13 cellular contexts compared by ENCODE assay signal in genomic region chr6:10033223-10033829, GRCh38.
DNase-seq lines count a peak whose midpoint lies in the region; ATAC-seq and TF ChIP-seq lines count a peak whose summit lies in the region.
"Had no signal": no experiment of that assay in that cellular context is flagged by ENCODE, and none has a peak within 500 bp of the region (broad histone marks: within the 10 kb centered on the region; RNA-seq: fewer than 3 reads in every experiment).

No MANE protein-coding gene starts in this region.

- no peaks in the 10 kb centered on the region for H3K27me3 ChIP-seq in upper lobe of left lung
- H3K27me3 ChIP-seq: cardiac muscle cell had no signal

- TF ChIP-seq EP300 in upper lobe of left lung (IDR thresholded peaks at IDR 0.05): no peak

- DNase-seq in AG10803 (ENCODE audit: low read depth) (peak; percentile 1), HuH-7 (ENCODE audit: low spot score) (peak; percentile 8), OCI-M1 (lab: John Stamatoyannopoulos, UW) (peak; percentile 10), iPS-NIHi7 (ENCODE audit: extremely low spot score) (peak; percentile 12), HEK293T (ENCODE audit: extremely low spot score) (no peak), upper lobe of left lung (no peak)
- DNase-seq in stimulated activated CD4-positive, alpha-beta T cell treated with anti-CD3 and anti-CD28 coated beads, Interleukin-4, amount 100 ng/mL, for 24 hours: no peak
- DNase-seq: C1 segment of cervical spinal cord, NCI-H82, tibial artery had no signal

- 31 to 32% methylated on average over 10 of the region's 10 CpGs for WGBS in upper lobe of left lung, 2 donors

- no peaks in the 10 kb centered on the region for H3K36me3 ChIP-seq in upper lobe of left lung
- H3K36me3 ChIP-seq: cardiac muscle cell, prostate gland, tibial artery had no signal

- H3K27ac ChIP-seq in upper lobe of left lung: no peak overlapping the region
- H3K27ac ChIP-seq: cardiac muscle cell, prostate gland, tibial artery had no signal

- H3K9me3 ChIP-seq in upper lobe of left lung: no peaks in the 10 kb centered on the region
- H3K9me3 ChIP-seq: prostate gland, tibial artery had no signal

- POLR2A ChIA-PET in HEK293T (lab: Yijun Ruan, JAX): interaction anchor here (0.6 to 1.2 kb wide), 2 partner anchors 280 to 381 kb away, joined by 3 read pairs; no protein-coding TSS in a partner anchor

- ATAC-seq in upper lobe of left lung (ENCODE audit: low FRiP score in 2 of 2) (no peak), HG02884 (IDR thresholded peaks at IDR 0.05; ENCODE audit: unreplicated experiment) (no peak)

- TF ChIP-seq CTCF in AG10803 (conservative IDR thresholded peaks at IDR 0.05; ENCODE audit: low read length) (no peak), upper lobe of left lung (IDR thresholded peaks at IDR 0.05) (no peak)

- no peak for TF ChIP-seq POLR2A in upper lobe of left lung (IDR thresholded peaks at IDR 0.05)

- H3K4me3 ChIP-seq in AG10803 (ENCODE audit: low read length) (no peak overlapping the region), upper lobe of left lung (no peak overlapping the region)
- H3K4me3 ChIP-seq: cardiac muscle cell, prostate gland, tibial artery had no signal

- peaks cover 0 to 5% (median 2%) of the 10 kb centered on the region in 4 donors for H3K4me1 ChIP-seq in upper lobe of left lung
- H3K4me1 ChIP-seq: prostate gland, tibial artery had no signal

- CTCF ChIA-PET in HEK293T (lab: Yijun Ruan, JAX): no interaction called here

TF ChIP-seq in HEK293T, 16 proteins besides CTCF, POLR2A, EP300 and RAD21:
- TF ChIP-seq ARNT (IDR thresholded peaks at IDR 0.05): no peak
- no peak for TF ChIP-seq HDGF (IDR thresholded peaks at IDR 0.05; ENCODE audit: borderline replicate concordance)
- TF ChIP-seq ELF4 (IDR thresholded peaks at IDR 0.05): no peak
- no peak for TF ChIP-seq CTBP1 (IDR thresholded peaks at IDR 0.05; ENCODE audit: borderline replicate concordance)
- no peak for TF ChIP-seq ZNF384 (IDR thresholded peaks at IDR 0.05)
- no peak for TF ChIP-seq L3MBTL2 (conservative IDR thresholded peaks at IDR 0.05)
- TF ChIP-seq LEF1 (IDR thresholded peaks at IDR 0.05; ENCODE audit: borderline replicate concordance): no peak
- TF ChIP-seq BHLHE40 (IDR thresholded peaks at IDR 0.05; ENCODE audit: borderline replicate concordance): no peak
- no peak for TF ChIP-seq SP1 (IDR thresholded peaks at IDR 0.05)
- TF ChIP-seq TARDBP (IDR thresholded peaks at IDR 0.05): no peak
- no peak for TF ChIP-seq PKNOX1 (IDR thresholded peaks at IDR 0.05)
- no peak for TF ChIP-seq FOXA1 (IDR thresholded peaks at IDR 0.05)
- no peak for TF ChIP-seq SUZ12 (IDR thresholded peaks at IDR 0.05)
- no peak for TF ChIP-seq FOXK2 (IDR thresholded peaks at IDR 0.05)
- TF ChIP-seq NFRKB (IDR thresholded peaks at IDR 0.05): no peak
- TF ChIP-seq FOXM1 (IDR thresholded peaks at IDR 0.05; ENCODE audit: borderline replicate concordance): no peak

Comparison
In these comparisons a context has a peak if more than half of its experiments do, and no peak if none do; other contexts are left out.
1. DNase-seq: peak in AG10803 (single experiment), HuH-7 (single experiment), OCI-M1 (single experiment) and iPS-NIHi7 (single experiment); none in stimulated activated CD4-positive, alpha-beta T cell treated with anti-CD3 and anti-CD28 coated beads, Interleukin-4, amount 100 ng/mL, for 24 hours (single experiment), HEK293T (single experiment) and upper lobe of left lung (0 of 2).